ENCODE assay signal across 24 cellular contexts in the genomic region with DNA sequence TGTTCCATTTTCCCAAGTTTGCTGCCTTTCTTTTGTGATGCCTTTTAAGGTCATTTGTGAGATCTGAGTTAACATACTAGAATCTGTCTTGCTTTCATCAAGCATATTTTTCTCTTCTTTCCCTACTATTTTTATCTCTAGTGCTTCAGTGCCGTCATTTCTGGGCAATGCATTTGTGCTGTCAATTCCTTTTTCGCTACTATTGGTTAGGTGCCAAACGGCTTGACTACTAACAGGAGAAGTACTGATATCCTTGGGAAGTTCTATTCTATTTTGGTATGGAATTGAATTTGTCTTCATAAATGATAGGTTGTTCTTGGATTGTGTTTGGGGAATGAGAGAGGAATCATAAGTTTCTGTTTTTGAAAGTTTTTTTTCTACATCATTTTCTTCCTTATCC. TPM values are rescaled to one million over a fixed set of nuclear protein-coding genes. Genes with fewer than 3 reads are reported as not detected.
A peak's percentile ranks its signal among the peaks of the same experiment; 100 is the strongest.
DNase-seq lines count a peak whose midpoint lies in the region; ATAC-seq and TF ChIP-seq lines count a peak whose summit lies in the region.
"Had no signal": no experiment of that assay in that cellular context is flagged by ENCODE, and none has a peak within 500 bp of the region (broad histone marks: within the 10 kb centered on the region; RNA-seq: fewer than 3 reads in every experiment).

No MANE protein-coding gene starts in this region.

- intact Hi-C loops in left ventricle myocardium superior (cut with micrococcal nuclease) (no loop called here), uterus (cut with DNase I; ENCODE audit: low total_unique reads) (no loop called here)

- H3K27me3 ChIP-seq in uterus (no peaks in the 10 kb centered on the region), tibial nerve (no peaks in the 10 kb centered on the region)
- H3K27me3 ChIP-seq: BE2C, Peyer's patch, SJSA1 had no signal

- H3K9me3 ChIP-seq in uterus (no peaks in the 10 kb centered on the region), tibial nerve (no peaks in the 10 kb centered on the region)
- H3K9me3 ChIP-seq: A549, BE2C, HAP-1, Peyer's patch, SJSA1 had no signal

- peak; percentile 16 for DNase-seq in fibroblast of pulmonary artery (ENCODE audit: low read depth)
- DNase-seq in left ventricle myocardium superior, result no peak
- peak in 1 of 2 donors; percentile 33 for DNase-seq in uterus
- no peak for DNase-seq in stimulated activated CD4-positive, alpha-beta T cell treated with anti-CD3 and anti-CD28 coated beads, Interleukin-4, amount 100 ng/mL, for 4 hours
- no peak for DNase-seq in G401 (ENCODE audit: low spot score)
- DNase-seq in tibial nerve (ENCODE audit: low spot score in 2 of 2), result no peak
- DNase-seq: BE2C, DMS79 treated with DMSO at 0.1 percent for 48 hours, KG1, NCI-H1694, NCI-H2081, NCI-H2171, NCI-H345, NCI-H524, NCI-H82, Peyer's patch had no signal

- TF ChIP-seq CTCF in fibroblast of pulmonary artery (IDR thresholded peaks at IDR 0.05; ENCODE audit: low read length, missing control alignments) (no peak), uterus (IDR thresholded peaks at IDR 0.05) (no peak), tibial nerve (IDR thresholded peaks at IDR 0.05) (no peak)

- TF ChIP-seq POLR2A in uterus (IDR thresholded peaks at IDR 0.05), result no peak
- no peak for TF ChIP-seq POLR2A in tibial nerve (IDR thresholded peaks at IDR 0.05)

- no peak overlapping the region for H3K4me3 ChIP-seq in fibroblast of pulmonary artery (replicated peaks; ENCODE audit: low read depth, low read length)
- H3K4me3 ChIP-seq in uterus, result no peak overlapping the region
- no peak overlapping the region for H3K4me3 ChIP-seq in tibial nerve
- H3K4me3 ChIP-seq: A549, GM12878, GM23338, HAP-1, Peyer's patch, SJSA1 had no signal

- TF ChIP-seq EP300 in tibial nerve (IDR thresholded peaks at IDR 0.05), result no peak

- peak; percentile 80 for ATAC-seq in left ventricle myocardium superior
- ATAC-seq: A549, GM12878, GM23338 had no signal

- in situ Hi-C loops in G401 (cut with HindIII; ENCODE audit: low sequenced_read_pairs), result no loop called here

- WGBS in tibial nerve, 2 donors, result 57 to 64% methylated on average over 3 of the region's 3 CpGs

- H3K4me1 ChIP-seq in uterus, result peaks cover 2 to 3% of the 10 kb centered on the region in 2 donors
- peaks cover 0 to 16% (median 4%) of the 10 kb centered on the region in 4 donors for H3K4me1 ChIP-seq in tibial nerve
- H3K4me1 ChIP-seq: A549, BE2C, HAP-1, Peyer's patch, SJSA1 had no signal

- H3K36me3 ChIP-seq in uterus, result no peaks in the 10 kb centered on the region
- H3K36me3 ChIP-seq in tibial nerve, result peaks cover 0 to 2% (median 0%) of the 10 kb centered on the region in 3 donors
- H3K36me3 ChIP-seq: BE2C, HAP-1, Peyer's patch, SJSA1 had no signal

- H3K27ac ChIP-seq in angular gyrus (ENCODE audit: low read depth, low read length) (peak overlapping the region; percentile 3), uterus (peak overlapping the region; percentile 18 to 43), tibial nerve (no peak overlapping the region)
- H3K27ac ChIP-seq: A549, Peyer's patch, SJSA1 had no signal

RNA-seq across cellular contexts. Expression of gene LRRC53, which starts 42.1 kb away (rescaled TPM):
- total RNA-seq in left ventricle myocardium superior (not detected), uterus (under 1 TPM in 1 of 4 donors, not detected in 3; 0.21 TPM), tibial nerve (not detected)
- total RNA-seq in G401 (2014; rRNA removed; shearing (Covaris generic)), result 0.03 TPM in 1 of 2 replicates, not detected in the other
- total RNA-seq: GM12878, GM23338, HT1080, OCI-LY7, Peyer's patch, SJSA1 had no signal

Comparison
In these comparisons a context has a peak if more than half of its experiments do, and no peak if none do; other contexts are left out.
1. H3K27ac ChIP-seq: peak in angular gyrus (single experiment) and uterus (2 of 2); none in tibial nerve (0 of 4).